In the genomic region with DNA sequence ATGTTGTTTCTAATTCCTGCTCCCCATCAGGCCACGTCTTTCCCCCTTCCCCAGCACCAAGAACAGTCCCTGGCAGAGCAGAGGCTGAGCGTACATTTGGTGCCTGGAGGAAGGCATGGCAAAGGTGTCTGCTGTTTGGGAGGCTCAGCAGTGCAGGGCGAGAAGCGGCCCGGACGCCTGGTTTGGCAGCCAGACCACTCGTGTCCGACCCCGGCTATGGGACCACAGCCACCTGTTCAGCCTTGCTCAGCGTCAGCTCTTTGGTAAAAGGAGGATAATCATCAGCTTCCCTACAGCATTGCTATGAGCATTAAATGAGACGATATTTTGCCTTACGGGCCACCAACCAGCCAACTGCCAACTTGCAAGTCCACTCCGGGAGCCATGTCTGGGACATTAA, we compare ENCODE assay signal across 29 cellular contexts.
"Had no signal": no experiment of that assay in that cellular context is flagged by ENCODE, and none has a peak within 500 bp of the region (broad histone marks: within the 10 kb centered on the region; RNA-seq: fewer than 3 reads in every experiment).

No MANE protein-coding gene starts in this region.

- DNase-seq: naive B cell; naive thymus-derived CD8-positive, alpha-beta T cell; nephron progenitor cell; nucleus accumbens; retina; right lobe of liver; sigmoid colon; small intestine; stimulated activated CD4-positive, alpha-beta T cell treated with anti-CD3 and anti-CD28 coated beads, Interleukin-15, amount 100 ng/mL, for 24 hours; stimulated activated CD4-positive, alpha-beta T cell treated with anti-CD3 and anti-CD28 coated beads, Interleukin-2, amount 100 ng/mL, for 24 hours; stimulated activated CD4-positive, alpha-beta T cell treated with anti-CD3 and anti-CD28 coated beads, Interleukin-2, amount 100 ng/mL, for 48 hours; stimulated activated CD4-positive, alpha-beta T cell treated with anti-CD3 and anti-CD28 coated beads, Interleukin-4, amount 100 ng/mL, for 24 hours; stimulated activated naive CD4-positive, alpha-beta T cell; stimulated activated naive CD8-positive, alpha-beta T cell treated with anti-CD3 and anti-CD28 coated beads, Interleukin-15, amount 100 ng/mL, for 72 hours; stimulated activated naive CD8-positive, alpha-beta T cell treated with anti-CD3 and anti-CD28 coated beads, Interleukin-15, Interleukin-2, amounts not matched to agents 100 U/mL and 50 U/mL, for 24 hours; substantia nigra; testis; tibial artery; transverse colon; upper lobe of right lung; uterus had no signal

- H3K4me2 ChIP-seq: neural progenitor cell had no signal

- H3K36me3 ChIP-seq: neural progenitor cell, neutrophil, prostate gland, uterus had no signal

- FAIRE-seq: pancreas, small intestine had no signal

- H3K4me1 ChIP-seq: neural progenitor cell, pancreas, prostate gland, right atrium auricular region, right lobe of liver, suprapubic skin, upper lobe of right lung, uterus had no signal

- H3K27ac ChIP-seq: neural progenitor cell, neutrophil, prostate gland, right atrium auricular region, right lobe of liver, sigmoid colon, suprapubic skin, testis, tibial artery, transverse colon, upper lobe of right lung, uterus had no signal

- H3K9me3 ChIP-seq: neutrophil, pancreas, prostate gland, right atrium auricular region, right lobe of liver, sigmoid colon, suprapubic skin, testis, tibial artery, transverse colon, upper lobe of right lung, uterus had no signal

- H2AFZ ChIP-seq: neural progenitor cell had no signal

- ATAC-seq: naive thymus-derived CD8-positive, alpha-beta T cell; natural killer cell treated with Interleukin-12 subunit alpha and Interleukin-12 subunit beta and Interleukin-15 and Interleukin-18, amount 100 ng/mL, for 72 hours; pancreas; right lobe of liver; stimulated activated memory B cell treated with anti-CD40 and anti-IgM and Interleukin-4, amounts not matched to agents 10 μg/mL and 1 μg/mL and 100 μg/mL, for 72 hours; stimulated activated naive CD8-positive, alpha-beta T cell treated with anti-CD3 and anti-CD28 coated beads, Interleukin-15, amount 100 ng/mL, for 72 hours; stimulated activated naive CD8-positive, alpha-beta T cell treated with anti-CD3 and anti-CD28 coated beads, Interleukin-15, Interleukin-2, amounts not matched to agents 100 U/mL and 50 U/mL, for 24 hours; upper lobe of right lung had no signal

- H3K4me3 ChIP-seq: neural progenitor cell, pancreas, prostate gland, right atrium auricular region, right lobe of liver, sigmoid colon, suprapubic skin, testis, tibial artery, transverse colon, upper lobe of right lung, uterus had no signal

- H3K27me3 ChIP-seq: neural progenitor cell, pancreas, right atrium auricular region, right lobe of liver, sigmoid colon, suprapubic skin, testis, tibial artery, transverse colon, upper lobe of right lung, uterus had no signal

- H3K9ac ChIP-seq: neural progenitor cell had no signal
